ENCODE assay signal across 9 cellular contexts in genomic region chr4:101355767-101356702, GRCh38. TPM values are rescaled to one million over a fixed set of nuclear protein-coding genes. Genes with fewer than 3 reads are reported as not detected.
A peak's percentile ranks its signal among the peaks of the same experiment; 100 is the strongest.
DNase-seq lines count a peak whose midpoint lies in the region; ATAC-seq and TF ChIP-seq lines count a peak whose summit lies in the region.
"Had no signal": no experiment of that assay in that cellular context is flagged by ENCODE, and none has a peak within 500 bp of the region (broad histone marks: within the 10 kb centered on the region; RNA-seq: fewer than 3 reads in every experiment).

No MANE protein-coding gene starts in this region.

- H3K27ac ChIP-seq in OCI-LY1 (ENCODE audit: low read depth, low read length, poor library complexity, severe bottlenecking) = peak overlapping the region; percentile 22

- no peaks in the 10 kb centered on the region for H3F3A ChIP-seq in OCI-LY1 (ENCODE audit: insufficient read depth, low read length)

- no peak for TF ChIP-seq CTCF in OCI-LY1 (IDR thresholded peaks at IDR 0.05; ENCODE audit: low read length)
- no peak for TF ChIP-seq CTCF in epithelial cell of proximal tubule (conservative IDR thresholded peaks at IDR 0.05; ENCODE audit: low read depth, low read length)

- peak; percentile 89 for DNase-seq in EL
- peak; percentile 50 for DNase-seq in epithelial cell of proximal tubule (ENCODE audit: low read depth)
- peak; percentile 86 for DNase-seq in non-pigmented ciliary epithelial cell (ENCODE audit: low read depth)
- no peak for DNase-seq in NCI-H774 (lab: John Stamatoyannopoulos, UW)
- no peak for DNase-seq in erythroblast (lab: John Stamatoyannopoulos, UW)
- DNase-seq: endodermal cell had no signal

- H3K79me2 ChIP-seq in OCI-LY1 (ENCODE audit: insufficient read depth, low read length) = no peaks in the 10 kb centered on the region

- H3K9me3 ChIP-seq in OCI-LY1 (ENCODE audit: low read length) = no peaks in the 10 kb centered on the region

- H4K20me1 ChIP-seq in OCI-LY1 (ENCODE audit: insufficient read depth, low read length) = no peaks in the 10 kb centered on the region

- H2AFZ ChIP-seq in OCI-LY1 (ENCODE audit: low read length) = peak overlapping the region; percentile 75

- H3K9me2 ChIP-seq in OCI-LY1 (ENCODE audit: low read depth, low read length) = no peaks in the 10 kb centered on the region

- H3K4me2 ChIP-seq in OCI-LY1 (ENCODE audit: low read length) = peak overlapping the region; percentile 34

- ATAC-seq in HG02938 (IDR thresholded peaks at IDR 0.05; ENCODE audit: unreplicated experiment) (no peak), GM21390 (IDR thresholded peaks at IDR 0.05; ENCODE audit: unreplicated experiment) (no peak)

- H3K9ac ChIP-seq in OCI-LY1 (ENCODE audit: low read length) = 0 out of 2 replicates have a peak overlapping the region, but pooled peaks have one; percentile 0

- no peaks in the 10 kb centered on the region for H3K36me3 ChIP-seq in OCI-LY1 (ENCODE audit: insufficient read depth, low read length)

- no peak for TF ChIP-seq POLR2A in erythroblast (IDR thresholded peaks at IDR 0.05; ENCODE audit: low read length)

- no peaks in the 10 kb centered on the region for H3K27me3 ChIP-seq in OCI-LY1 (ENCODE audit: insufficient read depth, low read length)

- H3K4me1 ChIP-seq in OCI-LY1 (ENCODE audit: insufficient read depth, low read length, severe bottlenecking) = peaks cover 23% of the 10 kb centered on the region

- H3K4me3 ChIP-seq in OCI-LY1 (ENCODE audit: low read depth, low read length, poor library complexity, severe bottlenecking) = no peak overlapping the region
- no peak overlapping the region for H3K4me3 ChIP-seq in epithelial cell of proximal tubule (ENCODE audit: low read depth, low read length)

RNA-seq across cellular contexts. Expression of gene PPP3CA, which starts 8.7 kb away (rescaled TPM):
- 12.0 and 16.5 TPM in 2 replicates for total RNA-seq in epithelial cell of proximal tubule

Comparison
In these comparisons a context has a peak if more than half of its experiments do, and no peak if none do; other contexts are left out.
1. DNase-seq: peak in EL (single experiment), epithelial cell of proximal tubule (single experiment) and non-pigmented ciliary epithelial cell (single experiment); none in NCI-H774 (single experiment) and erythroblast (0 of 2).